In genomic region chr17:19362293-19363113, GRCh38 we compare ENCODE assay signal across 8 cellular contexts. TPM values are rescaled to one million over a fixed set of nuclear protein-coding genes. Genes with fewer than 3 reads are reported as not detected.
A peak's percentile ranks its signal among the peaks of the same experiment; 100 is the strongest.
DNase-seq lines count a peak whose midpoint lies in the region; ATAC-seq, FAIRE-seq and TF ChIP-seq lines count a peak whose summit lies in the region.

TSS of gene B9D1 (minus strand) at chr17:19362723. CDS start at chr17:19362569, 154 bp downstream.

- no peaks in the 10 kb centered on the region for H3K36me3 Mint-ChIP-seq in activated naive CD8-positive, alpha-beta T cell treated with anti-CD3 and anti-CD28 coated beads, Interleukin-2, amount 10 ng/mL, durations not matched to agents 7 days and 5 days

- H3K27ac Mint-ChIP-seq in activated naive CD8-positive, alpha-beta T cell treated with anti-CD3 and anti-CD28 coated beads, Interleukin-2, amount 10 ng/mL, durations not matched to agents 7 days and 5 days = peak within 1 kb of the TSS; percentile 63

- POLR2A ChIA-PET in activated naive CD8-positive, alpha-beta T cell treated with anti-CD3 and anti-CD28 coated beads, Interleukin-2, amount 10 ng/mL, durations not matched to agents 7 days and 5 days (lab: Charles Lee) = interaction anchor here (1.1 to 2.2 kb wide), 4 partner anchors 15 to 104 kb away, joined by 3 to 13 read pairs (median 4); partner anchors contain the start of gene MAPK7

- TF ChIP-seq CTCF in HFF-Myc (IDR thresholded peaks at IDR 0.05; ENCODE audit: low read depth, low read length, missing control alignments) = peak; percentile 72
- TF ChIP-seq CTCF in pancreas (IDR thresholded peaks at IDR 0.05) = peak; percentile 92 to 98 (median 96)
- peak; percentile 95 to 99 for TF ChIP-seq CTCF in tibial artery (IDR thresholded peaks at IDR 0.05)

- FAIRE-seq in pancreas (lab: Jason Lieb, UNC) = no peak

- peaks cover 19% of the 10 kb centered on the region for H3K27me3 Mint-ChIP-seq in activated naive CD8-positive, alpha-beta T cell treated with anti-CD3 and anti-CD28 coated beads, Interleukin-2, amount 10 ng/mL, durations not matched to agents 7 days and 5 days

- peak; percentile 75 for DNase-seq in HFF-Myc (ENCODE audit: extremely low read depth, low read depth)
- peak; percentile 85 for DNase-seq in NAMALWA (ENCODE audit: low spot score)
- peak; percentile 79 for DNase-seq in SKM-1 (lab: John Stamatoyannopoulos, UW; ENCODE audit: unreplicated experiment)
- peak; percentile 93 for DNase-seq in activated naive CD8-positive, alpha-beta T cell treated with anti-CD3 and anti-CD28 coated beads, Interleukin-2, amount 10 ng/mL, durations not matched to agents 7 days and 5 days
- DNase-seq in Right ventricle myocardium inferior (ENCODE audit: missing footprints) = peak; percentile 97
- DNase-seq in pancreas = peak; percentile 91 to 99 (median 98)
- peak; percentile 89 to 97 for DNase-seq in tibial artery

- peak; percentile 87 for ATAC-seq in activated naive CD8-positive, alpha-beta T cell treated with anti-CD3 and anti-CD28 coated beads, Interleukin-2, amount 10 ng/mL, durations not matched to agents 7 days and 5 days (ENCODE audit: low read depth)
- ATAC-seq in Right ventricle myocardium inferior = peak; percentile 95
- ATAC-seq in pancreas = peak; percentile 95 to 98 (median 97)

- H3K4me3 Mint-ChIP-seq in activated naive CD8-positive, alpha-beta T cell treated with anti-CD3 and anti-CD28 coated beads, Interleukin-2, amount 10 ng/mL, durations not matched to agents 7 days and 5 days = peak within 1 kb of the TSS; percentile 86

- intact Hi-C loops in Right ventricle myocardium inferior (cut with DNase I) = loop anchor here (1.0 to 5.0 kb wide), 2 partner anchors 86 to 405 kb away; no protein-coding TSS in a partner anchor
- intact Hi-C loops in pancreas (cut with DNase I) = loop anchor here in 2 of 3 donors (10.0 kb wide), 3 partner anchors 52 to 402 kb away; partner anchors contain the start of gene RNF112 (in 1 of the 2)
- intact Hi-C loops in tibial artery (cut with DNase I; ENCODE audit: low total_unique reads) = loop anchor here (5.0 to 10.0 kb wide), 2 partner anchors 52 to 400 kb away; partner anchors contain the start of gene RNF112

- H3K27ac ChIP-seq in pancreas = peak within 1 kb of the TSS; percentile 81 to 88 (median 86)
- H3K27ac ChIP-seq in tibial artery = peak within 1 kb of the TSS; percentile 85 to 95

- H3K4me1 ChIP-seq in pancreas (peaks cover 0 to 5% (median 0%) of the 10 kb centered on the region in 3 donors), tibial artery (peaks cover 0 to 23% (median 11%) of the 10 kb centered on the region in 4 donors)

- H3K9me3 Mint-ChIP-seq in activated naive CD8-positive, alpha-beta T cell treated with anti-CD3 and anti-CD28 coated beads, Interleukin-2, amount 10 ng/mL, durations not matched to agents 7 days and 5 days = no peaks in the 10 kb centered on the region

- H3K4me3 ChIP-seq in GM08714 (ENCODE audit: low read length) (peak within 1 kb of the TSS; percentile 65), HFF-Myc (replicated peaks; ENCODE audit: low read depth, low read length) (peak within 1 kb of the TSS; percentile 74), pancreas (peak within 1 kb of the TSS; percentile 51 to 93 (median 80)), tibial artery (peak within 1 kb of the TSS; percentile 64 to 92)

- H3K9me3 ChIP-seq in pancreas (no peaks in the 10 kb centered on the region), tibial artery (no peaks in the 10 kb centered on the region)

- no peaks in the 10 kb centered on the region for H3K27me3 ChIP-seq in pancreas
- H3K27me3 ChIP-seq in tibial artery = no peaks in the 10 kb centered on the region

- no peaks in the 10 kb centered on the region for H3K36me3 ChIP-seq in pancreas
- peaks cover 0 to 19% (median 0%) of the 10 kb centered on the region in 3 donors for H3K36me3 ChIP-seq in tibial artery

- H3K4me1 Mint-ChIP-seq in activated naive CD8-positive, alpha-beta T cell treated with anti-CD3 and anti-CD28 coated beads, Interleukin-2, amount 10 ng/mL, durations not matched to agents 7 days and 5 days = peaks cover 3% of the 10 kb centered on the region

- WGBS in pancreas, 2 donors = 0% methylated on average over 80 to 82 of the region's 82 CpGs

RNA-seq across cellular contexts. Expression of gene B9D1, which starts in this region (rescaled TPM):
- total RNA-seq in activated naive CD8-positive, alpha-beta T cell treated with anti-CD3 and anti-CD28 coated beads, Interleukin-2, amount 10 ng/mL, durations not matched to agents 7 days and 5 days = 1 to 10 TPM; 1.6 to 2.1 TPM
- total RNA-seq in Right ventricle myocardium inferior (5.3 TPM), pancreas (10 to 100 TPM in 3 of 6 donors, 1 to 10 TPM in 3; 6.6 to 13.2 (median 10.6) TPM)
- 10 to 100 TPM; 22.0 to 39.6 TPM for polyA plus RNA-seq in pancreas

Comparison
In these comparisons a context has a peak if more than half of its experiments do, and no peak if none do; other contexts are left out.
1. Peak in every context shown above with its lines: DNase-seq, ATAC-seq, H3K4me3 ChIP-seq and H3K27ac ChIP-seq.